17 cellular contexts compared by ENCODE assay signal in the genomic region with DNA sequence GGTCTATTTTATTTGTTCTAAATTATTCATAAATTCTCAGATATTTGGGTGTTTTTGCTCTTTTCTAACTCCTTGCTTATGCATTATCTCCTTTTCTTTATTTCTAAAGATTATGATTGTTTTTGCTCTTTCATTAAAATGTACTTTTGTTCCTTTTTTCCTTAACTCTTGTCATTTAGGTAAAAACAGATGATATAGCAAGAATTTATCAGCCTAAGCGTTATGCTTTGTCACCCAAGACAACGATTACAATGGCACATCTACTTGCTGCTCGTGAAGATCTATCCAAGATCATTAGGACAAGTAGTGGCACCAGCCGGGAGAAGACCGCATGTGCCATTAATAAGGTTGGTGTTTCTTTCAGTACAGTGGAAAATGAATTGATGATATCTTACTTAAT.
"Had no signal": no experiment of that assay in that cellular context is flagged by ENCODE, and none has a peak within 500 bp of the region (broad histone marks: within the 10 kb centered on the region; RNA-seq: fewer than 3 reads in every experiment).

No MANE protein-coding gene starts in this region.

- H3K4me3 ChIP-seq: ascending aorta, dorsolateral prefrontal cortex, transverse colon, vagina had no signal

- ATAC-seq: stimulated activated memory B cell treated with anti-CD40 and anti-IgM and Interleukin-4, amounts not matched to agents 10 μg/mL and 1 μg/mL and 100 μg/mL, for 72 hours had no signal

- H3K4me3 Mint-ChIP-seq: naive B cell; stimulated activated memory B cell treated with anti-CD40 and anti-IgM and Interleukin-4, amounts not matched to agents 10 μg/mL and 1 μg/mL and 100 μg/mL, for 72 hours had no signal

- H3K27ac Mint-ChIP-seq: stimulated activated memory B cell treated with anti-CD40 and anti-IgM and Interleukin-4, amounts not matched to agents 10 μg/mL and 1 μg/mL and 100 μg/mL, for 72 hours had no signal

- DNase-seq: activated CD8-positive, alpha-beta memory T cell treated with anti-CD3 and anti-CD28 coated beads for 24 hours; activated effector memory CD4-positive, alpha-beta T cell treated with anti-CD3 and anti-CD28 coated beads, Interleukin-2, amount 50 U/mL, for 16 hours; activated T-cell treated with anti-CD3 and anti-CD28 coated beads for 4 hours; dorsolateral prefrontal cortex; erythroblast; islet precursor cell; mammary epithelial cell; naive B cell; retina; stimulated activated CD4-positive, alpha-beta T cell treated with anti-CD3 and anti-CD28 coated beads, Interleukin-12 subunit alpha, Interleukin-12 subunit beta, amount 100 ng/mL, for 4 hours; stimulated activated CD4-positive, alpha-beta T cell treated with anti-CD3 and anti-CD28 coated beads, Interleukin-2, amount 100 ng/mL, for 24 hours; substantia nigra; transverse colon; WERI-Rb-1 had no signal

- H3K27me3 ChIP-seq: ascending aorta, dorsolateral prefrontal cortex, transverse colon, vagina had no signal

- H3K9me3 ChIP-seq: ascending aorta, transverse colon, vagina had no signal

- H3K4me1 ChIP-seq: ascending aorta, vagina had no signal

- H3K27ac ChIP-seq: ascending aorta, dorsolateral prefrontal cortex, vagina, WERI-Rb-1 had no signal

- H3K27me3 Mint-ChIP-seq: naive B cell; stimulated activated memory B cell treated with anti-CD40 and anti-IgM and Interleukin-4, amounts not matched to agents 10 μg/mL and 1 μg/mL and 100 μg/mL, for 72 hours had no signal

- H3K9me3 Mint-ChIP-seq: naive B cell; stimulated activated memory B cell treated with anti-CD40 and anti-IgM and Interleukin-4, amounts not matched to agents 10 μg/mL and 1 μg/mL and 100 μg/mL, for 72 hours had no signal
